8 cellular contexts compared by ENCODE assay signal in genomic region chr10:99975942-99976809, GRCh38. TPM values are rescaled to one million over a fixed set of nuclear protein-coding genes. Genes with fewer than 3 reads are reported as not detected.
A peak's percentile ranks its signal among the peaks of the same experiment; 100 is the strongest.
DNase-seq lines count a peak whose midpoint lies in the region; ATAC-seq and TF ChIP-seq lines count a peak whose summit lies in the region.

No MANE protein-coding gene starts in this region.

- H3K4me3 ChIP-seq in BLaER1 (no peak overlapping the region), colonic mucosa (no peak overlapping the region), muscle layer of duodenum (ENCODE audit: low read depth in 1 of 2, low read length in 2 of 2) (no peak overlapping the region)

- DNase-seq in M059J (ENCODE audit: low read depth) (peak; percentile 38), colonic mucosa (no peak), glutamatergic neuron (no peak), HuH-7.5 (ENCODE audit: low spot score) (no peak)

- H3K36me3 ChIP-seq in BLaER1 (peaks cover 15% of the 10 kb centered on the region), colonic mucosa (no peaks in the 10 kb centered on the region), muscle layer of duodenum (ENCODE audit: control insufficient read depth in 1 of 2, insufficient read depth in 2 of 2, low read length in 2 of 2) (no peaks in the 10 kb centered on the region)

- peaks cover 1% of the 10 kb centered on the region for H3K27me3 Mint-ChIP-seq in glutamatergic neuron (ENCODE audit: unreplicated experiment)

- peaks cover 38% of the 10 kb centered on the region for H3K4me1 ChIP-seq in BLaER1
- H3K4me1 ChIP-seq in colonic mucosa = peaks cover 4% of the 10 kb centered on the region
- H3K4me1 ChIP-seq in muscle layer of duodenum (ENCODE audit: control insufficient read depth in 1 of 2, insufficient read depth in 2 of 2, low read length in 2 of 2) = peaks cover 4 to 23% of the 10 kb centered on the region in 2 donors

- H3K4me2 ChIP-seq in BLaER1 = peak overlapping the region; percentile 45

- no peak for TF ChIP-seq CTCF in colonic mucosa (IDR thresholded peaks at IDR 0.05)
- TF ChIP-seq CTCF in glutamatergic neuron (IDR thresholded peaks at IDR 0.05; ENCODE audit: partially characterized antibody, unreplicated experiment) = no peak

- H3K9ac ChIP-seq in BLaER1 (no peak overlapping the region), colonic mucosa (ENCODE audit: low read depth in 2 of 2, low read length in 2 of 2) (no peak overlapping the region)

- no peaks in the 10 kb centered on the region for H4K20me1 ChIP-seq in BLaER1

- no peaks in the 10 kb centered on the region for H3K36me3 Mint-ChIP-seq in glutamatergic neuron (ENCODE audit: unreplicated experiment)

- H3K4me3 Mint-ChIP-seq in glutamatergic neuron (ENCODE audit: unreplicated experiment) = no peak overlapping the region

- H3K27me3 ChIP-seq in BLaER1 (no peaks in the 10 kb centered on the region), colonic mucosa (no peaks in the 10 kb centered on the region), muscle layer of duodenum (ENCODE audit: low read depth, low read length) (no peaks in the 10 kb centered on the region)

- peaks cover 1% of the 10 kb centered on the region for H3K4me1 Mint-ChIP-seq in glutamatergic neuron (ENCODE audit: low read depth, unreplicated experiment)

- intact Hi-C loops in colonic mucosa (cut with DNase I) = no loop called here

- H3K9me3 ChIP-seq in BLaER1 (no peaks in the 10 kb centered on the region), colonic mucosa (no peaks in the 10 kb centered on the region), muscle layer of duodenum (ENCODE audit: control insufficient read depth in 1 of 2, low read length in 2 of 2) (no peaks in the 10 kb centered on the region)

- no peak overlapping the region for H3K27ac Mint-ChIP-seq in glutamatergic neuron (ENCODE audit: unreplicated experiment)

- H3K27ac ChIP-seq in BLaER1 (peak overlapping the region; percentile 32), colonic mucosa (peak overlapping the region; percentile 32), muscle layer of duodenum (ENCODE audit: low read length) (peak overlapping the region; percentile 81)

- H3K9me3 Mint-ChIP-seq in glutamatergic neuron (ENCODE audit: unreplicated experiment) = peaks cover 1% of the 10 kb centered on the region

- ATAC-seq in HG03442 (IDR thresholded peaks at IDR 0.05; ENCODE audit: unreplicated experiment) = no peak
- no peak for ATAC-seq in HG03097 (IDR thresholded peaks at IDR 0.05; ENCODE audit: low FRiP score, unreplicated experiment)

RNA-seq across cellular contexts. Expression of gene DNMBP, which starts 33.6 kb away (rescaled TPM):
- 17.4 and 29.4 TPM in 2 replicates for total RNA-seq in M059J (2014; rRNA removed; shearing (Covaris generic))
- total RNA-seq in colonic mucosa (10 to 100 TPM; 38.4 to 53.5 TPM), glutamatergic neuron (ENCODE audit: unreplicated experiment) (9.5 TPM)
